Comparison of ENCODE assay signal across 8 cellular contexts in the genomic region with DNA sequence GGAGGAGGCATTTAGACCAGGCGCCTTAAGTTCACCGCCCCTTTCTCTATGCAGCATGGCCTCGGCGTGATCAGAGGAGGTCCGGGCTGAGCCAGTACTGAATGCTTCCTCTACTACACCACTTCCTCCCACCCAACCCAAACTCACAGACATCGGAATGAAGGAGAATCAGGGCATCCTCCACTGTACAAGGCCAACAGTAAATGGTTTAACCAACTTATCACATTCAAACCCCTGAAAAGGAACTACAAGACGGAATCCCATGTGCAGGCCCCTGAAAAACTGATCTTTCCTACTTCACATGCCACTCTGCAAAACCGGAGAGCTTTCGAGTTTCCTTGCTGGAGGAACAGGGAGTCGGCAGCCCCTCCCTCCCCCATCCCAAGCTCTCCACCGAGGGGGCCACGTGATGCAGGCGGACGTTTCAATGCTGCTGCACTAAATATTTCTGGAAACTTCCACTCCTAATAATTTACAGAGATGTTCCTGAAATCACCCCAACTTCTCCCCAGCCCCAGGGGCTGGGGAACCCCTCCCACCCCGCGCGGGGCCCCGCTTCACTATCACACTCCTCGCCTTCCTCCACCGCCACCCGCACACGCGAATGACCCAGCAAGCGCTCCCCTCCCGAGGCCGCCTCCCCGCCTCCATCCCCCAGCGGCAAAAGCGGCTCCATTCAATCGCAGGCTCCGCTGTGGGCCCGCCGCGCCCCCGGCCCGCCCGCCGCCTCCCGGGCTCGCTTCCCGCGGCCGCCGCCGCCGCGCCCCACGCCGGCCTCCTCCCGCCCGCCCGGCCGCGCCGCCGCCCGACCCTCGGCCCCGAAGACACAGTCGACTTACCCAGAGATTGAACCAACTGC. TPM values are rescaled to one million over a fixed set of nuclear protein-coding genes. Genes with fewer than 3 reads are reported as not detected.
A peak's percentile ranks its signal among the peaks of the same experiment; 100 is the strongest.
DNase-seq lines count a peak whose midpoint lies in the region; ATAC-seq and TF ChIP-seq lines count a peak whose summit lies in the region.

No MANE protein-coding gene starts in this region.

- peak overlapping the region; percentile 78 for H3K4me3 ChIP-seq in fibroblast of pulmonary artery (replicated peaks; ENCODE audit: low read depth, low read length)

- peak overlapping the region; percentile 95 for H3K4me3 Mint-ChIP-seq in natural killer cell treated with Interleukin-12 subunit alpha and Interleukin-12 subunit beta and Interleukin-15 and Interleukin-18, amount 100 ng/mL, for 72 hours

- H3K36me3 Mint-ChIP-seq in natural killer cell treated with Interleukin-12 subunit alpha and Interleukin-12 subunit beta and Interleukin-15 and Interleukin-18, amount 100 ng/mL, for 72 hours, result peaks cover 10% of the 10 kb centered on the region

- no peak for TF ChIP-seq CTCF in fibroblast of pulmonary artery (IDR thresholded peaks at IDR 0.05; ENCODE audit: low read length, missing control alignments)

- TF ChIP-seq RAD21 in Ishikawa (IDR thresholded peaks at IDR 0.05; ENCODE audit: low read depth), result no peak

- H3K4me1 Mint-ChIP-seq in natural killer cell treated with Interleukin-12 subunit alpha and Interleukin-12 subunit beta and Interleukin-15 and Interleukin-18, amount 100 ng/mL, for 72 hours (ENCODE audit: low read depth in 2 of 2), result peaks cover 29 to 34% of the 10 kb centered on the region in 2 donors

- peak; percentile 71 for DNase-seq in DMS53 treated with DMSO at 0.1 percent for 48 hours (lab: John Stamatoyannopoulos, UW; ENCODE audit: unreplicated experiment)
- peak; percentile 92 for DNase-seq in RPMI7951 (ENCODE audit: low read depth)
- DNase-seq in activated T-helper 9 cell treated with anti-CD3 and anti-CD28 coated beads, Interleukin-2, amount 50 U/mL, for 16 hours (ENCODE audit: low read depth), result peak; percentile 72
- peak; percentile 90 for DNase-seq in fibroblast of pulmonary artery (ENCODE audit: low read depth)
- peak; percentile 89 for DNase-seq in natural killer cell treated with Interleukin-12 subunit alpha and Interleukin-12 subunit beta and Interleukin-15 and Interleukin-18, amount 100 ng/mL, for 72 hours (ENCODE audit: low spot score)
- peak; percentile 86 for DNase-seq in stimulated activated naive CD4-positive, alpha-beta T cell treated with Interleukin-2 at 50 U/mL for 16 hours (lab: John Stamatoyannopoulos, UW)

- ATAC-seq in GM21576 (IDR thresholded peaks at IDR 0.05; ENCODE audit: unreplicated experiment), result peak; percentile 51
- peak; percentile 67 to 73 for ATAC-seq in natural killer cell treated with Interleukin-12 subunit alpha and Interleukin-12 subunit beta and Interleukin-15 and Interleukin-18, amount 100 ng/mL, for 72 hours

- H3K27ac Mint-ChIP-seq in natural killer cell treated with Interleukin-12 subunit alpha and Interleukin-12 subunit beta and Interleukin-15 and Interleukin-18, amount 100 ng/mL, for 72 hours, result peak overlapping the region; percentile 90 to 91

- no peak for TF ChIP-seq EP300 in Ishikawa (IDR thresholded peaks at IDR 0.05; ENCODE audit: borderline replicate concordance)

- no peaks in the 10 kb centered on the region for H3K9me3 Mint-ChIP-seq in natural killer cell treated with Interleukin-12 subunit alpha and Interleukin-12 subunit beta and Interleukin-15 and Interleukin-18, amount 100 ng/mL, for 72 hours

- no peaks in the 10 kb centered on the region for H3K27me3 Mint-ChIP-seq in natural killer cell treated with Interleukin-12 subunit alpha and Interleukin-12 subunit beta and Interleukin-15 and Interleukin-18, amount 100 ng/mL, for 72 hours

TF ChIP-seq in Ishikawa, 13 proteins besides CTCF, POLR2A, EP300 and RAD21:
- 0 out of 2 replicates have a peak, but pooled peaks have one; percentile 51 for TF ChIP-seq ZBTB7A (IDR thresholded peaks at IDR 0.05; ENCODE audit: low read depth)
- TF ChIP-seq YY1 (IDR thresholded peaks at IDR 0.05; ENCODE audit: low read depth), result 0 out of 2 replicates have a peak, but pooled peaks have one; percentile 44
- no peak for TF ChIP-seq FOXM1 (IDR thresholded peaks at IDR 0.05; ENCODE audit: borderline replicate concordance, low read depth)
- TF ChIP-seq, protein P1, sequence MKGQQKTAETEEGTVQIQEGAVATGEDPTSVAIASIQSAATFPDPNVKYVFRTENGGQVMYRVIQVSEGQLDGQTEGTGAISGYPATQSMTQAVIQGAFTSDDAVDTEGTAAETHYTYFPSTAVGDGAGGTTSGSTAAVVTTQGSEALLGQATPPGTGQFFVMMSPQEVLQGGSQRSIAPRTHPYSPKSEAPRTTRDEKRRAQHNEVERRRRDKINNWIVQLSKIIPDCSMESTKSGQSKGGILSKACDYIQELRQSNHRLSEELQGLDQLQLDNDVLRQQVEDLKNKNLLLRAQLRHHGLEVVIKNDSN (IDR thresholded peaks at IDR 0.05), result peak; percentile 91
- TF ChIP-seq CREB1 (IDR thresholded peaks at IDR 0.05; ENCODE audit: low read depth), result no peak
- TF ChIP-seq, protein P2, sequence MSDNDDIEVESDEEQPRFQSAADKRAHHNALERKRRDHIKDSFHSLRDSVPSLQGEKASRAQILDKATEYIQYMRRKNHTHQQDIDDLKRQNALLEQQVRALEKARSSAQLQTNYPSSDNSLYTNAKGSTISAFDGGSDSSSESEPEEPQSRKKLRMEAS (IDR thresholded peaks at IDR 0.05), result peak; percentile 82
- peak; percentile 71 for TF ChIP-seq TAF1 (IDR thresholded peaks at IDR 0.05; ENCODE audit: low read depth)

RNA-seq across cellular contexts. Expression of a gene that starts 1.2 kb away (rescaled TPM):
- total RNA-seq in RPMI7951 (2014; rRNA removed; shearing (Covaris generic)), result 226 and 297 TPM in 2 replicates
- 100 to 1,000 TPM; 158 to 220 TPM for total RNA-seq in natural killer cell treated with Interleukin-12 subunit alpha and Interleukin-12 subunit beta and Interleukin-15 and Interleukin-18, amount 100 ng/mL, for 72 hours

Comparison
In these comparisons a context has a peak if more than half of its experiments do, and no peak if none do; other contexts are left out.
1. Peak in every context shown above with its lines: DNase-seq, ATAC-seq and H3K4me3 ChIP-seq.